In genomic region chr1:158014702-158015320, GRCh38 we compare ENCODE assay signal across 16 cellular contexts. TPM values are rescaled to one million over a fixed set of nuclear protein-coding genes. Genes with fewer than 3 reads are reported as not detected.
DNase-seq lines count a peak whose midpoint lies in the region; ATAC-seq and TF ChIP-seq lines count a peak whose summit lies in the region.
"Had no signal": no experiment of that assay in that cellular context is flagged by ENCODE, and none has a peak within 500 bp of the region (broad histone marks: within the 10 kb centered on the region; RNA-seq: fewer than 3 reads in every experiment).

No MANE protein-coding gene starts in this region.

- no peak for DNase-seq in chondrocyte (ENCODE audit: low spot score)
- DNase-seq in transverse colon, result no peak
- no peak for DNase-seq in hypothalamus (lab: John Stamatoyannopoulos, UW)
- DNase-seq in NCI-H2107 (lab: John Stamatoyannopoulos, UW), result no peak
- DNase-seq in HK-2 (ENCODE audit: unreplicated experiment), result no peak
- DNase-seq: activated CD4-positive, alpha-beta T cell treated with anti-CD3 and anti-CD28 coated beads for 36 hours; activated T-cell treated with anti-CD3 and anti-CD28 coated beads for 4 hours; KBM-7; NCI-H1092 treated with DMSO at 0.1 percent for 48 hours; SIG-M5; stimulated activated naive CD4-positive, alpha-beta T cell had no signal

- H3K36me3 Mint-ChIP-seq in chondrocyte (ENCODE audit: low read depth), result peaks cover 3% of the 10 kb centered on the region
- H3K36me3 Mint-ChIP-seq: activated naive CD4-positive, alpha-beta T cell treated with anti-CD3 and anti-CD28 coated beads, Interleukin-2, amount 50 U/mL, for 72 hours had no signal

- H3K27ac Mint-ChIP-seq in chondrocyte (ENCODE audit: unreplicated experiment), result peak overlapping the region; percentile 98
- H3K27ac Mint-ChIP-seq: activated CD4-positive, alpha-beta T cell treated with anti-CD3 and anti-CD28 coated beads for 36 hours; activated naive CD4-positive, alpha-beta T cell treated with anti-CD3 and anti-CD28 coated beads, Interleukin-2, amount 50 U/mL, for 72 hours had no signal

- WGBS in HUES64, result 47% methylated on average over 6 of the region's 6 CpGs
- 64 to 70% methylated on average over 4 to 6 of the region's 6 CpGs for WGBS in transverse colon (ENCODE audit: low coverage in 1 of 2), 2 donors

- no peak overlapping the region for H3K4me3 ChIP-seq in HUES64 (ENCODE audit: low read length)
- H3K4me3 ChIP-seq in muscle layer of colon (ENCODE audit: low read depth in 1 of 2, low read length in 2 of 2), result no peak overlapping the region
- no peak overlapping the region for H3K4me3 ChIP-seq in transverse colon
- H3K4me3 ChIP-seq: ovary had no signal

- no peaks in the 10 kb centered on the region for H3K27me3 Mint-ChIP-seq in chondrocyte (ENCODE audit: low read depth)

- H3K4me1 Mint-ChIP-seq in chondrocyte (ENCODE audit: low read depth), result peaks cover 99% of the 10 kb centered on the region
- H3K4me1 Mint-ChIP-seq: activated CD4-positive, alpha-beta T cell treated with anti-CD3 and anti-CD28 coated beads for 36 hours had no signal

- no peak overlapping the region; the same call in 1 of the 2 replicates for H3K9ac ChIP-seq in HUES64 (ENCODE audit: low read depth, low read length)
- no peak overlapping the region for H3K9ac ChIP-seq in muscle layer of colon (ENCODE audit: low read length)

- no peak for ATAC-seq in HG03175 (IDR thresholded peaks at IDR 0.05; ENCODE audit: unreplicated experiment)
- ATAC-seq: activated CD4-positive, alpha-beta T cell treated with anti-CD3 and anti-CD28 coated beads for 36 hours; activated naive CD4-positive, alpha-beta T cell treated with anti-CD3 and anti-CD28 coated beads, Interleukin-2, amount 50 U/mL, for 72 hours had no signal

- TF ChIP-seq CTCF in chondrocyte (IDR thresholded peaks at IDR 0.05), result no peak
- no peak for TF ChIP-seq CTCF in transverse colon (IDR thresholded peaks at IDR 0.05)

- H3K9me3 ChIP-seq in HUES64 (ENCODE audit: insufficient read depth, low read depth, low read length) (no peaks in the 10 kb centered on the region), muscle layer of colon (ENCODE audit: low read length) (no peaks in the 10 kb centered on the region), transverse colon (no peaks in the 10 kb centered on the region)
- H3K9me3 ChIP-seq: ovary had no signal

- TF ChIP-seq EP300 in transverse colon (IDR thresholded peaks at IDR 0.05; ENCODE audit: low read depth), result no peak

- in situ Hi-C loops in transverse colon (cut with MboI; ENCODE audit: low pct_ligation_motif_present in 1 of 4, low pct_unique_long_range_greater_than_20kb in 1 of 4, low sequenced_read_pairs in 3 of 4), result no loop called here

- H3K4me3 Mint-ChIP-seq in chondrocyte (ENCODE audit: unreplicated experiment), result peak overlapping the region; percentile 11
- H3K4me3 Mint-ChIP-seq: activated CD4-positive, alpha-beta T cell treated with anti-CD3 and anti-CD28 coated beads for 36 hours had no signal

- H3K9me3 Mint-ChIP-seq in chondrocyte (ENCODE audit: low read depth), result no peaks in the 10 kb centered on the region
- H3K9me3 Mint-ChIP-seq: activated naive CD4-positive, alpha-beta T cell treated with anti-CD3 and anti-CD28 coated beads, Interleukin-2, amount 50 U/mL, for 72 hours had no signal

- TF ChIP-seq POLR2A in transverse colon (IDR thresholded peaks at IDR 0.05), result no peak

- peak overlapping the region; percentile 26 for H3K27ac ChIP-seq in HUES64 (ENCODE audit: low read depth, low read length)
- peak overlapping the region; percentile 47 for H3K27ac ChIP-seq in muscle layer of colon (ENCODE audit: low read depth, low read length)
- H3K27ac ChIP-seq in transverse colon, result peak overlapping the region; percentile 61 to 90 (median 86)
- H3K27ac ChIP-seq: ovary had no signal

- H3K27me3 ChIP-seq in HUES64 (ENCODE audit: insufficient read depth, low read length) (no peaks in the 10 kb centered on the region), muscle layer of colon (ENCODE audit: control insufficient read depth in 1 of 2, insufficient read depth in 2 of 2, low read length in 2 of 2) (no peaks in the 10 kb centered on the region), transverse colon (no peaks in the 10 kb centered on the region)
- H3K27me3 ChIP-seq: ovary had no signal

- H3K4me1 ChIP-seq in HUES64 (ENCODE audit: insufficient read depth, low read length), result peaks cover 88% of the 10 kb centered on the region
- H3K4me1 ChIP-seq in muscle layer of colon (ENCODE audit: insufficient read depth, low read length), result peaks cover 70% of the 10 kb centered on the region
- H3K4me1 ChIP-seq in transverse colon, result peaks cover 28 to 68% (median 42%) of the 10 kb centered on the region in 4 donors

- H3K36me3 ChIP-seq in HUES64 (ENCODE audit: insufficient read depth, low read length), result no peaks in the 10 kb centered on the region
- H3K36me3 ChIP-seq in muscle layer of colon (ENCODE audit: insufficient read depth, low read length), result no peaks in the 10 kb centered on the region
- H3K36me3 ChIP-seq in transverse colon, result no peaks in the 10 kb centered on the region
- H3K36me3 ChIP-seq: ovary had no signal

- intact Hi-C loops in transverse colon (cut with DNase I; ENCODE audit: low total_unique reads), result no loop called here

RNA-seq across cellular contexts. Expression of gene KIRREL1, which starts 21.4 kb away (rescaled TPM):
- polyA plus RNA-seq in HUES64 (2013, experiment 1 of 2), result 26.1 TPM
- polyA plus RNA-seq in HUES64 (2013, experiment 2 of 2), result 30.6 TPM
- total RNA-seq in chondrocyte, result 159 to 166 TPM (median 165 TPM) in 3 replicates
- total RNA-seq in transverse colon, result 10 to 100 TPM in 2 of 4 donors, 1 to 10 TPM in 2; 8.2 to 18.3 (median 12.6) TPM

Comparison
In these comparisons a context has a peak if more than half of its experiments do, and no peak if none do; other contexts are left out.
1. H3K27ac ChIP-seq: peak in every context shown above with its lines; median percentile 86 in transverse colon; 47 in muscle layer of colon; 26 in HUES64.